Comparison of ENCODE assay signal across 1 cellular context in the genomic region with DNA sequence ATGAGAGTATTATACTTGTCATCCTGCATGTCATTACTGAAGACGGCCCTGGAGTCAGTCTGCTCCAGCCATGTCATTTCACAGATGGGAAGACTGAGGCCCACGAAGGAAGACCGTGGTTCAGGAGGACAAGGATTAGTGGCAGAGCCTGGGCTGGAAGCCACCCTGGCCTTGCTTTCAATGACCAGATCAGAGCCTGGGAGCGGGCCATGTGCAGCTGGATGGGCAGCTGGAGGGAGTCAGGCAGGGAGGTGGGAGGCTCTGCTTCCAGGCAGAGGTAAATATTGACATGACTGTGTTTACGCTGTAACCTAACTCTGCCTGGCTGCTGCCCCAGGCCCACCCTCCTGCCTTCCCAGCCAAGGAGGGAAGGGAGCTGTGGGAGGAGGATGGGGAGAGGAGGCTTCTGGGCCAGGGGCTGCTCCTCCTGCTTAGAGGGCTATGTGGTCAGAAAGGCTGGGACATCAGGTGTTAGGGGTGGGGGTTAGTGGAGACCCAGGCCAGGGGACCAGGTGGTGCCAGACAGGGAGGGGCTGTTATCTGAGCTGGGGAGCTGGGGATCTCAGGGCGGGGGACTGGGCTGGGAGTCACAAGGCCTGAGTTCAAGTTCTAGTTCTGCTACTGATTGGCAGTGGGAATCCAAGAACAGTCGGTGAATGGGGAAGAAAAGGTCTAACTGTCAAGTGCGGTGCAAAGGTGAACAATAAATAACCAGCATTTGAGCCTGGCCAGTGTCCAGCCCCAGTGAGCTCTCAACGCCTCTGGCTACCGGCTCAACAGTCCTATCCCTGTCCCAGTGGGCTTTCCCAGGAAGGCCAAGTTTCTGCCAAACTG.
TF ChIP-seq lines count a peak whose summit lies in the region.

No MANE protein-coding gene starts in this region.

TF ChIP-seq in liver, 16 proteins besides CTCF, POLR2A, EP300 and RAD21 (continued from another document):
- TF ChIP-seq FOXA2 (IDR thresholded peaks at IDR 0.05) (peak; percentile 97), JUND (IDR thresholded peaks at IDR 0.05) (peak in 1 of 2 donors; percentile 8), NR2F2 (IDR thresholded peaks at IDR 0.05) (no peak), TAF1 (conservative IDR thresholded peaks at IDR 0.05) (peak; percentile 28), REST (IDR thresholded peaks at IDR 0.05) (peak; percentile 49), FOXA1 (IDR thresholded peaks at IDR 0.05) (peak; percentile 98), YY1 (IDR thresholded peaks at IDR 0.05) (peak; percentile 65), MAX (IDR thresholded peaks at IDR 0.05) (peak; percentile 17), HNF4A (conservative IDR thresholded peaks at IDR 0.05) (no peak), SP1 (IDR thresholded peaks at IDR 0.05) (peak; percentile 55), RXRA (IDR thresholded peaks at IDR 0.05) (peak; percentile 19 to 54), GABPA (IDR thresholded peaks at IDR 0.05 in 1 of 2, conservative IDR thresholded peaks at IDR 0.05 in 1 of 2) (no peak), EGR1 (IDR thresholded peaks at IDR 0.05; ENCODE audit: low read depth in 2 of 2) (no peak)
- TF ChIP-seq, protein P1, sequence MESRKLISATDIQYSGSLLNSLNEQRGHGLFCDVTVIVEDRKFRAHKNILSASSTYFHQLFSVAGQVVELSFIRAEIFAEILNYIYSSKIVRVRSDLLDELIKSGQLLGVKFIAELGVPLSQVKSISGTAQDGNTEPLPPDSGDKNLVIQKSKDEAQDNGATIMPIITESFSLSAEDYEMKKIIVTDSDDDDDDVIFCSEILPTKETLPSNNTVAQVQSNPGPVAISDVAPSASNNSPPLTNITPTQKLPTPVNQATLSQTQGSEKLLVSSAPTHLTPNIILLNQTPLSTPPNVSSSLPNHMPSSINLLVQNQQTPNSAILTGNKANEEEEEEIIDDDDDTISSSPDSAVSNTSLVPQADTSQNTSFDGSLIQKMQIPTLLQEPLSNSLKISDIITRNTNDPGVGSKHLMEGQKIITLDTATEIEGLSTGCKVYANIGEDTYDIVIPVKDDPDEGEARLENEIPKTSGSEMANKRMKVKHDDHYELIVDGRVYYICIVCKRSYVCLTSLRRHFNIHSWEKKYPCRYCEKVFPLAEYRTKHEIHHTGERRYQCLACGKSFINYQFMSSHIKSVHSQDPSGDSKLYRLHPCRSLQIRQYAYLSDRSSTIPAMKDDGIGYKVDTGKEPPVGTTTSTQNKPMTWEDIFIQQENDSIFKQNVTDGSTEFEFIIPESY (IDR thresholded peaks at IDR 0.05): no peak
- TF ChIP-seq, protein P2, sequence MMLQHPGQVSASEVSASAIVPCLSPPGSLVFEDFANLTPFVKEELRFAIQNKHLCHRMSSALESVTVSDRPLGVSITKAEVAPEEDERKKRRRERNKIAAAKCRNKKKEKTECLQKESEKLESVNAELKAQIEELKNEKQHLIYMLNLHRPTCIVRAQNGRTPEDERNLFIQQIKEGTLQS (IDR thresholded peaks at IDR 0.05): no peak
